ENCODE assay signal across 1 cellular context in genomic region chr12:14510574-14510973, GRCh38.
TF ChIP-seq lines count a peak whose summit lies in the region.

No MANE protein-coding gene starts in this region.

TF ChIP-seq in GM23338, 12 proteins besides CTCF, POLR2A, EP300 and RAD21 (continued from another document):
- no peak for TF ChIP-seq ZNF462 (CRISPR knock-in tag; IDR thresholded peaks at IDR 0.05)
TF ChIP-seq in GM23338: peak in this region for 0.
